ENCODE assay signal across 12 cellular contexts in genomic region chr13:100887729-100888151, GRCh38.
A peak's percentile ranks its signal among the peaks of the same experiment; 100 is the strongest.
DNase-seq lines count a peak whose midpoint lies in the region; ATAC-seq, FAIRE-seq and TF ChIP-seq lines count a peak whose summit lies in the region.
"Had no signal": no experiment of that assay in that cellular context is flagged by ENCODE, and none has a peak within 500 bp of the region (broad histone marks: within the 10 kb centered on the region; RNA-seq: fewer than 3 reads in every experiment).

No MANE protein-coding gene starts in this region.

- ATAC-seq in body of pancreas: peak; percentile 52
- ATAC-seq: activated CD4-positive, CD25-positive, alpha-beta regulatory T cell treated with anti-CD3 and anti-CD28 coated beads, Interleukin-2, amount 50 U/mL, for 24 hours; Panc1 had no signal

- no peak overlapping the region for H3K27ac Mint-ChIP-seq in CD14-positive monocyte

- peaks cover 0 to 9% (median 0%) of the 10 kb centered on the region in 7 donors for H3K9me3 Mint-ChIP-seq in CD14-positive monocyte

- TF ChIP-seq CTCF in body of pancreas (IDR thresholded peaks at IDR 0.05): no peak
- TF ChIP-seq CTCF in kidney epithelial cell (IDR thresholded peaks at IDR 0.05; ENCODE audit: insufficient read depth, low read length, poor library complexity, severe bottlenecking): no peak
- no peak for TF ChIP-seq CTCF in CD14-positive monocyte (IDR thresholded peaks at IDR 0.05)

- DNase-seq in AG08395 (ENCODE audit: low spot score): peak; percentile 85
- peak; percentile 86 for DNase-seq in HT1080 (ENCODE audit: low read depth)
- DNase-seq in body of pancreas: peak in 1 of 4 donors; percentile 3
- DNase-seq in kidney epithelial cell (ENCODE audit: low read depth): peak; percentile 51
- DNase-seq in GM12892 (ENCODE audit: insufficient read length): no peak
- DNase-seq in substantia nigra (lab: John Stamatoyannopoulos, UW): no peak
- DNase-seq in NCI-H748 (lab: John Stamatoyannopoulos, UW; ENCODE audit: unreplicated experiment): no peak
- DNase-seq in CD14-positive monocyte (ENCODE audit: low spot score): no peak
- DNase-seq: NCI-H1436, posterior cingulate gyrus had no signal

- H3K27ac ChIP-seq in body of pancreas (no peak overlapping the region), substantia nigra (ENCODE audit: low read depth, low read length, poor library complexity, severe bottlenecking) (no peak overlapping the region)

- intact Hi-C loops in body of pancreas (cut with DNase I): no loop called here
- intact Hi-C loops in CD14-positive monocyte (cut with micrococcal nuclease): no loop called here

- no peaks in the 10 kb centered on the region for H3K4me1 ChIP-seq in body of pancreas

- TF ChIP-seq POLR2A in body of pancreas (IDR thresholded peaks at IDR 0.05) (no peak), GM12892 (IDR thresholded peaks at IDR 0.05; ENCODE audit: low read depth, low read length) (no peak)

- H3K9me3 ChIP-seq in body of pancreas: no peaks in the 10 kb centered on the region

- no peaks in the 10 kb centered on the region for H3K36me3 Mint-ChIP-seq in CD14-positive monocyte

- WGBS in body of pancreas, 2 donors: 47 to 62% methylated on average over 1 of the region's 1 CpG

- H3K4me3 Mint-ChIP-seq in CD14-positive monocyte: no peak overlapping the region

- H3K4me1 Mint-ChIP-seq in CD14-positive monocyte: no peaks in the 10 kb centered on the region

- H3K4me3 ChIP-seq in body of pancreas (no peak overlapping the region), kidney epithelial cell (ENCODE audit: low read depth, low read length) (no peak overlapping the region)

- H3K27me3 Mint-ChIP-seq in CD14-positive monocyte (ENCODE audit: low read depth in 3 of 3): no peaks in the 10 kb centered on the region

- H3K27me3 ChIP-seq in body of pancreas (no peaks in the 10 kb centered on the region), kidney epithelial cell (ENCODE audit: control insufficient read depth, insufficient read depth, low read length) (no peaks in the 10 kb centered on the region)

- H3K36me3 ChIP-seq in body of pancreas (replicated peaks in 1 of 2; ENCODE audit: insufficient read depth in 1 of 2, low read depth in 2 of 2): no peaks in the 10 kb centered on the region
- H3K36me3 ChIP-seq in kidney epithelial cell (ENCODE audit: control insufficient read depth, insufficient read depth, low read length): no peaks in the 10 kb centered on the region

- FAIRE-seq in GM12892 (lab: Jason Lieb, UNC): no peak

Comparison
In these comparisons a context has a peak if more than half of its experiments do, and no peak if none do; other contexts are left out.
1. DNase-seq: peak in AG08395 (single experiment), HT1080 (single experiment) and kidney epithelial cell (single experiment); none in GM12892 (single experiment), substantia nigra (0 of 49), NCI-H748 (single experiment) and CD14-positive monocyte (single experiment).